Comparison of ENCODE assay signal across 9 cellular contexts in the genomic region with DNA sequence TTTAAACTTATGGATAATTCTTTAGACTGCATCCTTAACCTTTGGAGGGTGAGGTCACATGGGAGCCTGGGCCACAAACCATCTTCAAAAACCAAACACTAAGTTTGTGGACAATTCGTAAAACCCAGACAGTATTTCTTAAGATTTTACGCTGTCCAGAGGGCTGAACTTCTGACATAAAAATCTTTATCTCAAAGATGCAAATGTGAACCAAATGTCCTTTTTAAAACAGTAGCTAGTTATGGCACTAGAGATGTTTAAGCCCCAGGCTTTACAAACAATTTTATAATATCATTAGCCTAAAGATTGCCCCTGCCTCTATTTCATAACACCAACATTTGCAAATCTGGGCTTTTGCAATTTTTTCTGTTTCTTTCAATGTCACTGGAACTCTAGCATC.
"Had no signal": no experiment of that assay in that cellular context is flagged by ENCODE, and none has a peak within 500 bp of the region (broad histone marks: within the 10 kb centered on the region; RNA-seq: fewer than 3 reads in every experiment).

No MANE protein-coding gene starts in this region.

- H3K4me3 ChIP-seq: GM23248, GM23338, HAP-1 had no signal

- H3K36me3 ChIP-seq: HAP-1 had no signal

- H3K4me2 ChIP-seq: GM23338 had no signal

- DNase-seq: GM23248, GOT3, H7, H9, HCEC 1CT, HFFc6 had no signal

- H3K4me3 Mint-ChIP-seq: GM23338, H9, HFFc6 had no signal

- H3K4me1 ChIP-seq: HAP-1 had no signal

- ATAC-seq: GM23338, HCT116 had no signal

- H3K9me3 Mint-ChIP-seq: GM23338, H9, HFFc6 had no signal

- H3K27ac Mint-ChIP-seq: GM23338, H9, HFFc6 had no signal

- H3K9ac ChIP-seq: GM23248 had no signal

- H3K27ac ChIP-seq: GM23248 had no signal

- H2AFZ ChIP-seq: GM23248, GM23338 had no signal
